27 cellular contexts compared by ENCODE assay signal in genomic region chr3:150401285-150401684, GRCh38.
"Had no signal": no experiment of that assay in that cellular context is flagged by ENCODE, and none has a peak within 500 bp of the region (broad histone marks: within the 10 kb centered on the region; RNA-seq: fewer than 3 reads in every experiment).

No MANE protein-coding gene starts in this region.

- ATAC-seq: heart right ventricle; left ventricle myocardium superior; lower lobe of right lung; naive thymus-derived CD8-positive, alpha-beta T cell; sciatic nerve; stimulated activated memory B cell treated with anti-CD40 and anti-IgM and Interleukin-4, amounts not matched to agents 10 μg/mL and 1 μg/mL and 100 μg/mL, for 72 hours; stimulated activated naive CD8-positive, alpha-beta T cell treated with anti-CD3 and anti-CD28 coated beads, Interleukin-15, Interleukin-2, amounts not matched to agents 100 U/mL and 50 U/mL, for 24 hours had no signal

- H3K4me3 ChIP-seq: coronary artery, esophagus squamous epithelium, heart right ventricle, lower lobe of right lung, ovary, prostate gland, right atrium auricular region, thoracic aorta, tibial nerve had no signal

- DNase-seq: dermis blood vessel endothelial cell; effector memory CD4-positive, alpha-beta T cell; erythroblast; esophagus squamous epithelium; foreskin melanocyte; glutamatergic neuron; heart right ventricle; hypothalamus; immature natural killer cell; islet precursor cell; kidney glomerular epithelial cell; left ventricle myocardium superior; lower lobe of right lung; naive thymus-derived CD8-positive, alpha-beta T cell; nephron progenitor cell; occipital lobe; ovary; stimulated activated CD4-positive, alpha-beta T cell treated with anti-CD3 and anti-CD28 coated beads, Interleukin-4, amount 100 ng/mL, for 4 hours; stimulated activated naive CD8-positive, alpha-beta T cell treated with anti-CD3 and anti-CD28 coated beads, Interleukin-15, Interleukin-2, amounts not matched to agents 100 U/mL and 50 U/mL, for 24 hours had no signal

- H3K9me3 ChIP-seq: esophagus squamous epithelium, heart right ventricle, lower lobe of right lung, ovary, prostate gland, right atrium auricular region, thoracic aorta, tibial nerve had no signal

- H3K27ac ChIP-seq: coronary artery, esophagus squamous epithelium, heart right ventricle, lower lobe of right lung, ovary, prostate gland, right atrium auricular region, thoracic aorta, tibial nerve had no signal

- H3K4me1 ChIP-seq: esophagus squamous epithelium, lower lobe of right lung, prostate gland had no signal

- FAIRE-seq: endometrium had no signal

- H3K27me3 ChIP-seq: esophagus squamous epithelium, heart right ventricle, ovary, right atrium auricular region, tibial nerve had no signal

- H3K36me3 ChIP-seq: esophagus squamous epithelium, heart right ventricle, lower lobe of right lung, ovary, prostate gland, right atrium auricular region, thoracic aorta, tibial nerve had no signal
